Comparison of ENCODE assay signal across 19 cellular contexts in genomic region chr12:122086088-122086487, GRCh38. TPM values are rescaled to one million over a fixed set of nuclear protein-coding genes. Genes with fewer than 3 reads are reported as not detected.
DNase-seq lines count a peak whose midpoint lies in the region; ATAC-seq and TF ChIP-seq lines count a peak whose summit lies in the region.
"Had no signal": no experiment of that assay in that cellular context is flagged by ENCODE, and none has a peak within 500 bp of the region (broad histone marks: within the 10 kb centered on the region; RNA-seq: fewer than 3 reads in every experiment).

No MANE protein-coding gene starts in this region.

- TF ChIP-seq CTCF in esophagus muscularis mucosa (IDR thresholded peaks at IDR 0.05) = no peak
- TF ChIP-seq CTCF in sigmoid colon (IDR thresholded peaks at IDR 0.05) = no peak

- peak overlapping the region; percentile 46 for H3K27ac Mint-ChIP-seq in T-helper 2 cell treated with Interferon-gamma antibody and Interleukin-4, amounts not matched to agents 5 μg/mL and 100 μg/mL, for 36 hours
- H3K27ac Mint-ChIP-seq in IgD-negative memory B cell = peak overlapping the region in 2 of 3 donors; percentile 27 to 87

- H3K4me1 Mint-ChIP-seq in T-helper 2 cell treated with Interferon-gamma antibody and Interleukin-4, amounts not matched to agents 5 μg/mL and 100 μg/mL, for 36 hours (ENCODE audit: low read depth) = peaks cover 54% of the 10 kb centered on the region
- H3K4me1 Mint-ChIP-seq in IgD-negative memory B cell = peaks cover 51 to 63% (median 57%) of the 10 kb centered on the region in 3 donors

- H3K36me3 Mint-ChIP-seq in T-helper 2 cell treated with Interferon-gamma antibody and Interleukin-4, amounts not matched to agents 5 μg/mL and 100 μg/mL, for 36 hours (ENCODE audit: low read depth) = peaks cover 50% of the 10 kb centered on the region
- peaks cover 8% of the 10 kb centered on the region for H3K36me3 Mint-ChIP-seq in IgD-negative memory B cell

- 89% methylated on average over 9 of the region's 9 CpGs for WGBS in esophagus muscularis mucosa
- 17 to 50% methylated on average over 9 of the region's 9 CpGs for WGBS in sigmoid colon, 2 donors

- H3K36me3 ChIP-seq in esophagus muscularis mucosa = peaks cover 0 to 38% (median 21%) of the 10 kb centered on the region in 4 donors
- peaks cover 0 to 25% (median 10%) of the 10 kb centered on the region in 4 donors for H3K36me3 ChIP-seq in sigmoid colon
- H3K36me3 ChIP-seq: breast epithelium had no signal

- no peak for ATAC-seq in HG03354 (IDR thresholded peaks at IDR 0.05; ENCODE audit: poor library complexity, severe bottlenecking, unreplicated experiment)
- ATAC-seq in HG02885 (IDR thresholded peaks at IDR 0.05; ENCODE audit: poor library complexity, unreplicated experiment) = no peak
- ATAC-seq: right lobe of liver had no signal

- no peak overlapping the region for H3K4me3 Mint-ChIP-seq in T-helper 2 cell treated with Interferon-gamma antibody and Interleukin-4, amounts not matched to agents 5 μg/mL and 100 μg/mL, for 36 hours
- peak overlapping the region in 3 of 4 donors; percentile 10 to 44 (median 33) for H3K4me3 Mint-ChIP-seq in IgD-negative memory B cell

- no peaks in the 10 kb centered on the region for H3K9me3 Mint-ChIP-seq in T-helper 2 cell treated with Interferon-gamma antibody and Interleukin-4, amounts not matched to agents 5 μg/mL and 100 μg/mL, for 36 hours
- H3K9me3 Mint-ChIP-seq in IgD-negative memory B cell = no peaks in the 10 kb centered on the region

- peak overlapping the region; percentile 8 to 81 (median 32) for H3K27ac ChIP-seq in esophagus muscularis mucosa (replicated peaks in 1 of 4)
- peak overlapping the region in 3 of 4 donors; percentile 73 to 92 (median 87) for H3K27ac ChIP-seq in sigmoid colon
- H3K27ac ChIP-seq: 22Rv1, right lobe of liver, SJCRH30 had no signal

- H3K27me3 ChIP-seq in esophagus muscularis mucosa = no peaks in the 10 kb centered on the region
- no peaks in the 10 kb centered on the region for H3K27me3 ChIP-seq in sigmoid colon
- H3K27me3 ChIP-seq: breast epithelium, right lobe of liver, SJCRH30, tibial artery had no signal

- no peak for DNase-seq in T-helper 2 cell treated with Interferon-gamma antibody and Interleukin-4, amounts not matched to agents 5 μg/mL and 100 μg/mL, for 36 hours (ENCODE audit: low spot score)
- DNase-seq in T-helper 2 cell (no peak), esophagus muscularis mucosa (ENCODE audit: extremely low spot score) (no peak), sigmoid colon (peak; percentile 38), NCI-H1694 treated with DMSO at 0.1 percent for 48 hours (lab: John Stamatoyannopoulos, UW) (no peak)
- DNase-seq: C1 segment of cervical spinal cord, KG1, NCI-H1092 treated with DMSO at 0.1 percent for 48 hours, NCI-H524, nucleus accumbens, right lobe of liver, SJCRH30, T-helper 9 cell had no signal

- TF ChIP-seq EP300 in esophagus muscularis mucosa (IDR thresholded peaks at IDR 0.05) (no peak), sigmoid colon (IDR thresholded peaks at IDR 0.05) (no peak)

- H3K9me3 ChIP-seq in esophagus muscularis mucosa = no peaks in the 10 kb centered on the region
- no peaks in the 10 kb centered on the region for H3K9me3 ChIP-seq in sigmoid colon
- H3K9me3 ChIP-seq: breast epithelium, right lobe of liver, SJCRH30, tibial artery had no signal

- no peak overlapping the region for H3K4me3 ChIP-seq in esophagus muscularis mucosa
- H3K4me3 ChIP-seq in sigmoid colon = no peak overlapping the region
- H3K4me3 ChIP-seq: breast epithelium, right lobe of liver, SJCRH30, tibial artery had no signal

- H3K4me1 ChIP-seq in esophagus muscularis mucosa (peaks cover 88 to 100% (median 99%) of the 10 kb centered on the region in 4 donors), sigmoid colon (peaks cover 0 to 100% (median 100%) of the 10 kb centered on the region in 4 donors)

- TF ChIP-seq POLR2A in esophagus muscularis mucosa (IDR thresholded peaks at IDR 0.05; ENCODE audit: low read depth) (no peak), sigmoid colon (IDR thresholded peaks at IDR 0.05) (no peak)

- intact Hi-C loops in esophagus muscularis mucosa (cut with DNase I) = no loop called here
- intact Hi-C loops in sigmoid colon (cut with DNase I) = no loop called here

- H3K27me3 Mint-ChIP-seq in T-helper 2 cell treated with Interferon-gamma antibody and Interleukin-4, amounts not matched to agents 5 μg/mL and 100 μg/mL, for 36 hours (ENCODE audit: low read depth) = no peaks in the 10 kb centered on the region
- no peaks in the 10 kb centered on the region for H3K27me3 Mint-ChIP-seq in IgD-negative memory B cell

RNA-seq across cellular contexts. Expression of gene MLXIP, which starts 7.5 kb away (rescaled TPM):
- 17.5 TPM for polyA plus RNA-seq in IgD-negative memory B cell
- total RNA-seq in esophagus muscularis mucosa = 10 to 100 TPM; 33.8 to 82.2 (median 50.9) TPM
- 10 to 100 TPM; 32.9 to 87.5 (median 57.3) TPM for total RNA-seq in sigmoid colon
- polyA plus RNA-seq in sigmoid colon = 100 to 1,000 TPM in 1 of 3 donors, 10 to 100 TPM in 2; 15.6 to 141 (median 35.4) TPM
